Comparison of ENCODE assay signal across 15 cellular contexts in genomic region chr2:62725712-62726055, GRCh38.
"Had no signal": no experiment of that assay in that cellular context is flagged by ENCODE, and none has a peak within 500 bp of the region (broad histone marks: within the 10 kb centered on the region; RNA-seq: fewer than 3 reads in every experiment).

No MANE protein-coding gene starts in this region.

- H3K4me2 ChIP-seq: hepatocyte had no signal

- H3K27ac Mint-ChIP-seq: activated T-cell treated with anti-CD3 and anti-CD28 coated beads, Interleukin-2, amount 50 U/mL, for 24 hours; memory B cell; natural killer cell; T-cell had no signal

- H3K4me1 ChIP-seq: spleen had no signal

- H3K27me3 Mint-ChIP-seq: activated T-cell treated with anti-CD3 and anti-CD28 coated beads, Interleukin-2, amount 50 U/mL, for 24 hours; memory B cell; progenitor cell of endocrine pancreas; T-cell had no signal

- H2AFZ ChIP-seq: hepatocyte had no signal

- H3K4me3 ChIP-seq: hepatocyte, mucosa of descending colon, spleen, thyroid gland had no signal

- DNase-seq: activated CD4-positive, alpha-beta T cell treated with anti-CD3 and anti-CD28 coated beads for 1 hour; activated T-cell treated with anti-CD3 and anti-CD28 coated beads, Interleukin-2, amount 50 U/mL, for 24 hours; natural killer cell; T1000; thyroid gland had no signal

- FAIRE-seq: colon, endometrium, keratinocyte had no signal

- H3K9me3 ChIP-seq: thyroid gland had no signal

- H3K4me3 Mint-ChIP-seq: activated T-cell treated with anti-CD3 and anti-CD28 coated beads, Interleukin-2, amount 50 U/mL, for 24 hours; memory B cell; natural killer cell; T-cell had no signal

- H3K27ac ChIP-seq: hepatocyte, spleen, thyroid gland had no signal

- H3K36me3 ChIP-seq: esophagus muscularis mucosa, spleen, thyroid gland had no signal

- H3K27me3 ChIP-seq: esophagus muscularis mucosa, hepatocyte, spleen, thyroid gland had no signal
